8 cellular contexts compared by ENCODE assay signal in genomic region chr12:50517456-50518048, GRCh38. TPM values are rescaled to one million over a fixed set of nuclear protein-coding genes. Genes with fewer than 3 reads are reported as not detected.
DNase-seq lines count a peak whose midpoint lies in the region; ATAC-seq and TF ChIP-seq lines count a peak whose summit lies in the region.

No MANE protein-coding gene starts in this region.

- TF ChIP-seq CTCF in dorsolateral prefrontal cortex (IDR thresholded peaks at IDR 0.05 in 54 of 56, conservative IDR thresholded peaks at IDR 0.05 in 2 of 56; ENCODE audit: low read depth in 1 of 56, partially characterized antibody in 56 of 56) (no peak), psoas muscle (IDR thresholded peaks at IDR 0.05) (no peak)

- no peaks in the 10 kb centered on the region for H3K36me3 ChIP-seq in psoas muscle (ENCODE audit: insufficient read depth in 1 of 2, low read depth in 1 of 2)

- H3K27me3 ChIP-seq in dorsolateral prefrontal cortex (no peaks in the 10 kb centered on the region), psoas muscle (ENCODE audit: insufficient read depth in 3 of 3, low read length in 2 of 3) (no peaks in the 10 kb centered on the region)

- H3K4me1 ChIP-seq in psoas muscle = peaks cover 27% of the 10 kb centered on the region

- intact Hi-C loops in dorsolateral prefrontal cortex (cut with DNase I) = no loop called here
- intact Hi-C loops in psoas muscle (cut with DNase I) = no loop called here

- ATAC-seq in GM21723 (IDR thresholded peaks at IDR 0.05; ENCODE audit: unreplicated experiment) = peak; percentile 64
- peak; percentile 39 to 63 (median 50) for ATAC-seq in psoas muscle

- 51 to 58% (median 53%) methylated on average over 3 of the region's 3 CpGs for WGBS in psoas muscle, 3 donors

- no peaks in the 10 kb centered on the region for H3K9me3 ChIP-seq in psoas muscle

- H3K27ac ChIP-seq in dorsolateral prefrontal cortex (peak overlapping the region in 53 of 59 donors; percentile 3 to 76 (median 49)), psoas muscle (peak overlapping the region; percentile 67)

- H3K4me3 ChIP-seq in GM08714 (ENCODE audit: low read length) (peak overlapping the region; percentile 51; the same call in 1 of the 2 replicates), dorsolateral prefrontal cortex (peak overlapping the region in 3 of 59 donors; percentile 3), psoas muscle (no peak overlapping the region)

- peak; percentile 42 for DNase-seq in M059J (ENCODE audit: low read depth)
- DNase-seq in dorsolateral prefrontal cortex = no peak
- DNase-seq in psoas muscle = no peak
- no peak for DNase-seq in NCI-H2171 treated with DMSO at 0.1 percent for 48 hours (lab: John Stamatoyannopoulos, UW)
- DNase-seq in DMS114 treated with DMSO at 0.1 percent for 48 hours (lab: John Stamatoyannopoulos, UW; ENCODE audit: unreplicated experiment) = no peak
- DNase-seq in NCI-H2029 (lab: John Stamatoyannopoulos, UW) = no peak

RNA-seq across cellular contexts. Expression of gene DIP2B, which starts 12.8 kb away (rescaled TPM):
- total RNA-seq in M059J (2014; rRNA removed; shearing (Covaris generic)) = 12.3 and 22.0 TPM in 2 replicates
- total RNA-seq in dorsolateral prefrontal cortex (100 to 1,000 TPM in 28 of 120 experiments, 10 to 100 TPM in 92; 46.7 to 192 (median 81.6) TPM), psoas muscle (10 to 100 TPM in 1 of 4 donors, 1 to 10 TPM in 3; 8.6 to 10.7 (median 9.4) TPM)
- polyA plus RNA-seq in psoas muscle = 1 to 10 TPM; 2.2 to 7.1 (median 4.5) TPM
